In the genomic region with DNA sequence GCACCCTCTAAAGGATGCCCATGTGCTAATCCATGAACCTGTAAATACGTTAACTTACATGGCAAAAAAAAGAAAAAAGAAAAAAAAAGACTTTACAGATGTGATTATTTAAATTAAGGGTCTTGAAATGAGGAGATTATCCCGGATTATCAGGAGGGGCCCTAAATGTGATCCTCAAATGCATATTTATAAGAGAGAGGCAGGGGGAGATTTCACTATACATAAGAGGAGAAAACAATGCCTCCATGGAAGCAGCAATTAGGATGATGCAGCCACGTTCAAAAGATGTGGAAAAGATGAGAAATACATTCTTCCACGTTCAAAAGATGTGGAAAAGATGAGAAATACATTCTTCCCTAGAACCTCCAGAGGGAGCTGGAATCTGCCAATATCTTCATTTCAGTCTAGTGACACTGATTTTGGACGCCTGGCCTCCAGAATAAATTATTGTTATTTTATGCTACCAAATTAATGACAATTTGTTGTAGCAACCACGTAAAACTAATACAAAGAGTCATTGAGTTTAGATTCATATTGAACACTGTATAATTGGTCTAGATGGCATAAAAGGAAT, we compare ENCODE assay signal across 12 cellular contexts.
A peak's percentile ranks its signal among the peaks of the same experiment; 100 is the strongest.
DNase-seq lines count a peak whose midpoint lies in the region; ATAC-seq, FAIRE-seq and TF ChIP-seq lines count a peak whose summit lies in the region.
"Had no signal": no experiment of that assay in that cellular context is flagged by ENCODE, and none has a peak within 500 bp of the region (broad histone marks: within the 10 kb centered on the region; RNA-seq: fewer than 3 reads in every experiment).

No MANE protein-coding gene starts in this region.

- no peak overlapping the region for H3K18ac ChIP-seq in H1 (ENCODE audit: extremely low read depth, low read length)

- peak in 2 of 3 experiments; percentile 15 to 29; a peak in 2 of 4 replicates for TF ChIP-seq CTCF in H1 (IDR thresholded peaks at IDR 0.05; ENCODE audit: control extremely low read depth in 1 of 3, insufficient read depth in 1 of 3, low read depth in 1 of 3, low read length in 3 of 3)
- TF ChIP-seq CTCF in ovary (IDR thresholded peaks at IDR 0.05), result no peak

- no peak overlapping the region for H3K27ac ChIP-seq in H1 (ENCODE audit: low read depth, low read length)
- H3K27ac ChIP-seq in ovary, result no peak overlapping the region
- H3K27ac ChIP-seq: BLaER1 treated with 17β-estradiol and CSF1 and Interleukin-3, amounts not matched to agents 10 nM and 100 nM had no signal

- TF ChIP-seq EP300 in H1 (IDR thresholded peaks at IDR 0.05; ENCODE audit: borderline replicate concordance in 1 of 2, low read depth in 2 of 2, low read length in 2 of 2), result no peak
- TF ChIP-seq EP300 in ovary (IDR thresholded peaks at IDR 0.05), result no peak

- CTCF ChIA-PET in H1 (lab: Charles Lee; ENCODE audit: partially characterized antibody), result interaction anchor here (0.7 kb wide), 1 partner anchor 9 kb away, joined by 3 read pairs; no protein-coding TSS in a partner anchor

- no peaks in the 10 kb centered on the region for H3K79me2 ChIP-seq in H1 (ENCODE audit: control insufficient read depth in 1 of 2, insufficient read depth in 2 of 2, low read length in 2 of 2)

- TF ChIP-seq POLR2A in H1 (IDR thresholded peaks at IDR 0.05; ENCODE audit: control extremely low read depth in 1 of 2, low read depth in 2 of 2, low read length in 2 of 2) (no peak), ovary (IDR thresholded peaks at IDR 0.05) (no peak)

- H4K91ac ChIP-seq in H1 (replicated peaks; ENCODE audit: insufficient read length, low read length), result no peak overlapping the region

- peak; percentile 36 to 49 for TF ChIP-seq RAD21 in H1 (IDR thresholded peaks at IDR 0.05 in 1 of 2, conservative IDR thresholded peaks at IDR 0.05 in 1 of 2; ENCODE audit: low read depth in 2 of 2, low read length in 2 of 2)

- POLR2A ChIA-PET in H1 (lab: Charles Lee; ENCODE audit: partially characterized antibody), result no interaction called here

- H4K5ac ChIP-seq in H1 (ENCODE audit: insufficient read length, low read depth, low read length), result no peak overlapping the region

- no peaks in the 10 kb centered on the region for H4K20me1 ChIP-seq in H1 (replicated peaks in 1 of 2; ENCODE audit: control insufficient read depth in 1 of 2, insufficient read depth in 2 of 2, low read length in 2 of 2)
- H4K20me1 ChIP-seq: BLaER1 treated with 17β-estradiol and CSF1 and Interleukin-3, amounts not matched to agents 10 nM and 100 nM had no signal

- H2BK5ac ChIP-seq in H1 (ENCODE audit: low read depth, low read length), result no peak overlapping the region

- H3K9ac ChIP-seq in H1 (replicated peaks in 1 of 4; ENCODE audit: extremely low read depth in 1 of 4, low read depth in 3 of 4, low read length in 3 of 4), result no peak overlapping the region
- H3K9ac ChIP-seq: BLaER1 treated with 17β-estradiol and CSF1 and Interleukin-3, amounts not matched to agents 10 nM and 100 nM had no signal

- H2BK15ac ChIP-seq in H1 (ENCODE audit: low read length), result no peak overlapping the region

- FAIRE-seq in H1 (lab: Jason Lieb, UNC), result no peak
- FAIRE-seq: GM18507 had no signal

- ATAC-seq in left lobe of liver, result no peak

- no peaks in the 10 kb centered on the region for H3K36me3 ChIP-seq in H1 (ENCODE audit: control insufficient read depth in 2 of 4, insufficient read depth in 4 of 4, low read length in 3 of 4)
- H3K36me3 ChIP-seq in ovary, result no peaks in the 10 kb centered on the region
- H3K36me3 ChIP-seq: BLaER1 treated with 17β-estradiol and CSF1 and Interleukin-3, amounts not matched to agents 10 nM and 100 nM had no signal

- H3K4me3 ChIP-seq in H1 (ENCODE audit: extremely low read depth in 1 of 4, insufficient read depth in 2 of 4, low read depth in 3 of 4, low read length in 4 of 4) (no peak overlapping the region), ovary (no peak overlapping the region)
- H3K4me3 ChIP-seq: BLaER1 treated with 17β-estradiol and CSF1 and Interleukin-3, amounts not matched to agents 10 nM and 100 nM had no signal

- H3K4me2 ChIP-seq in H1 (ENCODE audit: insufficient read depth in 1 of 2, low read depth in 2 of 2, low read length in 2 of 2), result no peak overlapping the region
- H3K4me2 ChIP-seq: BLaER1 treated with 17β-estradiol and CSF1 and Interleukin-3, amounts not matched to agents 10 nM and 100 nM had no signal

- H3K27me3 ChIP-seq in H1 (replicated peaks in 1 of 4; ENCODE audit: control insufficient read depth in 3 of 4, extremely low read depth in 1 of 4, insufficient read depth in 3 of 4, low read length in 3 of 4) (no peaks in the 10 kb centered on the region), ovary (no peaks in the 10 kb centered on the region)
- H3K27me3 ChIP-seq: BLaER1 treated with 17β-estradiol and CSF1 and Interleukin-3, amounts not matched to agents 10 nM and 100 nM had no signal

- H3K9me3 ChIP-seq in H1 (ENCODE audit: insufficient read depth in 2 of 2, low read depth in 1 of 2, low read length in 1 of 2) (no peaks in the 10 kb centered on the region), ovary (no peaks in the 10 kb centered on the region)
- H3K9me3 ChIP-seq: BLaER1 treated with 17β-estradiol and CSF1 and Interleukin-3, amounts not matched to agents 10 nM and 100 nM had no signal

- no peak overlapping the region for H2BK12ac ChIP-seq in H1 (ENCODE audit: low read depth, low read length)

- H2BK120ac ChIP-seq in H1 (replicated peaks; ENCODE audit: low read depth, low read length), result no peak overlapping the region

- intact Hi-C loops in ovary (cut with DNase I), result no loop called here

- no peaks in the 10 kb centered on the region for H3K79me1 ChIP-seq in H1 (ENCODE audit: low read depth, low read length)

- no peak overlapping the region for H2BK20ac ChIP-seq in H1 (ENCODE audit: low read length)

- no peak overlapping the region for H4K8ac ChIP-seq in H1 (ENCODE audit: extremely low read depth, insufficient read depth, low read length)

- no peak overlapping the region for H2AFZ ChIP-seq in H1 (ENCODE audit: low read length)

- DNase-seq in NCI-H2171 treated with DMSO at 0.1 percent for 48 hours (lab: John Stamatoyannopoulos, UW), result peak; percentile 55
- DNase-seq in NCI-H2171 (lab: John Stamatoyannopoulos, UW), result no peak
- peak; percentile 60 for DNase-seq in NCI-H2227 (lab: John Stamatoyannopoulos, UW; ENCODE audit: unreplicated experiment)
- no peak for DNase-seq in H1 (ENCODE audit: low read depth in 1 of 2, low spot score in 2 of 2)
- DNase-seq in stromal cell of bone marrow (ENCODE audit: low read depth), result peak; percentile 18
- DNase-seq in ovary, result no peak
- DNase-seq in NCI-H1436 (lab: John Stamatoyannopoulos, UW), result no peak
- no peak for DNase-seq in left lobe of liver (ENCODE audit: low spot score)
- DNase-seq: activated CD4-positive, CD25-positive, alpha-beta regulatory T cell treated with anti-CD3 and anti-CD28 coated beads, Interleukin-2, amount 50 U/mL, for 72 hours; NK-92 treated with Interleukin-12 subunit alpha and Interleukin-12 subunit beta, amount 100 ng/mL, for 24 hours had no signal

- H3K23ac ChIP-seq in H1 (ENCODE audit: insufficient read length), result no peak overlapping the region

- no peaks in the 10 kb centered on the region for H3K23me2 ChIP-seq in H1 (ENCODE audit: low read depth, low read length)

- H2AK5ac ChIP-seq in H1 (ENCODE audit: low read depth, low read length), result no peak overlapping the region

- H3K4me1 ChIP-seq in H1 (replicated peaks in 1 of 4; ENCODE audit: control insufficient read depth in 3 of 4, insufficient read depth in 4 of 4, low read length in 3 of 4), result no peaks in the 10 kb centered on the region; a peak in 1 of 7 replicates
- H3K4me1 ChIP-seq in ovary (ENCODE audit: insufficient read depth), result no peaks in the 10 kb centered on the region
- H3K4me1 ChIP-seq: BLaER1 treated with 17β-estradiol and CSF1 and Interleukin-3, amounts not matched to agents 10 nM and 100 nM had no signal

- 77% methylated on average over 6 of the region's 6 CpGs; no CpG with 5 or more reads in 1 of the 2 experiments for WGBS in H1 (ENCODE audit: extremely low coverage in 1 of 2, insufficient coverage in 1 of 2, insufficient read length in 1 of 2, insufficient replicate concordance in 2 of 2, low coverage in 1 of 2, low lambda C conversion rate in 2 of 2, missing lambda C conversion rate in 1 of 2), 2 experiments
- 37 to 43% (median 43%) methylated on average over 6 of the region's 6 CpGs for WGBS in ovary, 3 donors

- H3K56ac ChIP-seq in H1 (replicated peaks; ENCODE audit: insufficient read length, low read depth, low read length), result no peak overlapping the region

- H3K4ac ChIP-seq in H1 (replicated peaks; ENCODE audit: insufficient read length, low read depth, low read length), result no peak overlapping the region

- H3K14ac ChIP-seq in H1 (ENCODE audit: insufficient read length), result no peak overlapping the region

TF ChIP-seq in H1, 55 proteins besides CTCF, POLR2A, EP300 and RAD21:
- TF ChIP-seq CHD1 (IDR thresholded peaks at IDR 0.05; ENCODE audit: low read depth, low read length) (no peak), BCL11A (IDR thresholded peaks at IDR 0.05; ENCODE audit: low read depth in 2 of 2, low read length in 2 of 2) (no peak), KDM5A (IDR thresholded peaks at IDR 0.05; ENCODE audit: low read length) (no peak), RXRA (IDR thresholded peaks at IDR 0.05; ENCODE audit: insufficient read depth, low read depth, low read length) (no peak), SAP30 (IDR thresholded peaks at IDR 0.05; ENCODE audit: insufficient read depth, insufficient replicate concordance, low read length) (no peak), SIRT6 (IDR thresholded peaks at IDR 0.05; ENCODE audit: low read length) (no peak), FOSL1 (IDR thresholded peaks at IDR 0.05; ENCODE audit: insufficient read depth, low read depth, low read length) (no peak), JUN (IDR thresholded peaks at IDR 0.05; ENCODE audit: low read depth, low read length) (no peak), EZH2 (IDR thresholded peaks at IDR 0.05; ENCODE audit: low read depth, low read length, severe bottlenecking) (no peak), ZNF274 (IDR thresholded peaks at IDR 0.05; ENCODE audit: borderline replicate concordance, extremely low read depth, low read length) (no peak), RNF2 (IDR thresholded peaks at IDR 0.05; ENCODE audit: borderline replicate concordance, low read depth, low read length, missing control alignments, poor library complexity, severe bottlenecking) (no peak), SUZ12 (IDR thresholded peaks at IDR 0.05; ENCODE audit: low read length) (no peak), RFX5 (IDR thresholded peaks at IDR 0.05; ENCODE audit: borderline replicate concordance, low read depth, low read length) (no peak), CREB1 (IDR thresholded peaks at IDR 0.05) (no peak)

Comparison
In these comparisons a context has a peak if more than half of its experiments do, and no peak if none do; other contexts are left out.
1. DNase-seq: peak in NCI-H2171 treated with DMSO at 0.1 percent for 48 hours (single experiment), NCI-H2227 (single experiment) and stromal cell of bone marrow (single experiment); none in NCI-H2171 (single experiment), H1 (0 of 2), ovary (0 of 5), NCI-H1436 (single experiment) and left lobe of liver (single experiment).
2. CTCF ChIP-seq: peak in H1 (2 of 3); none in ovary (0 of 3).